In the genomic region with DNA sequence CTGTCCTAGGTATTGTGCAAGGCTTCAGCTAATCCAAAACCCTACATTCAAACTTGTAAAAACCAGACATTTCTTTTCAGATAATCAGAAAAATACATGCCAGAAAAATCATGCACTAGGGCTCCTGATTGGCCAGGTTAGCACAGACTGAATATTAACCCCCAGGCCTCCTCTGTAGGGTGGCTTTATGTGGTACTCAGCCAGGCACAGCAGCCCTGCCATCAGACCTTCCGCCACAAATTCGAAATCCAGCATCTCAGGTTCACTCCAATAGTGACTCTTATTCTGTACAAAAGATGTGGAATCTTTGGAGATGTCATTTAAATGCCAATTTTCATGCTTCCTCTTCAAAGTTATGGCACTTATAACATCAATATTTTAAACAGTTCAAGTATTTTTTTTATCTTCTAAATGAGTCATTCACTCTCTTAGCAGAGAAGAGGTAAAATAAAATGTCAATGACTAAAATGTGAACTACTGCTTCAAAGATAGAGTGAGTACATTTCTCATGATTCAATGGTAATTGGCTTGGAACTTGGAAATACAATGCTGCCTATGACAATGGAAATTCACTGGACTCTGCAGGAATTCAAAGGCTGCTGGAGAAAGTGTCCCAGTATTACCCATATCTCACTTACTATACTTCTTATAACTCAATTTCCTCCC, we compare ENCODE assay signal across 22 cellular contexts.
DNase-seq lines count a peak whose midpoint lies in the region; ATAC-seq, FAIRE-seq and TF ChIP-seq lines count a peak whose summit lies in the region.
"Had no signal": no experiment of that assay in that cellular context is flagged by ENCODE, and none has a peak within 500 bp of the region (broad histone marks: within the 10 kb centered on the region; RNA-seq: fewer than 3 reads in every experiment).

No MANE protein-coding gene starts in this region.

- ATAC-seq in HG02840 (IDR thresholded peaks at IDR 0.05; ENCODE audit: low FRiP score, unreplicated experiment) (no peak), GM18505 (IDR thresholded peaks at IDR 0.05; ENCODE audit: unreplicated experiment) (no peak)

- H3K27me3 Mint-ChIP-seq in HFFc6 (ENCODE audit: insufficient read depth) (no peaks in the 10 kb centered on the region; the same call in 1 of the 2 replicates), astrocyte (ENCODE audit: low read depth, unreplicated experiment) (no peaks in the 10 kb centered on the region), neural progenitor cell (ENCODE audit: insufficient read depth, low read depth) (no peaks in the 10 kb centered on the region), immature natural killer cell (ENCODE audit: low read depth in 3 of 3) (peaks cover 0 to 4% (median 0%) of the 10 kb centered on the region in 3 donors)
- H3K27me3 Mint-ChIP-seq: central memory CD8-positive, alpha-beta T cell; progenitor cell of endocrine pancreas had no signal

- peaks cover 7% of the 10 kb centered on the region; the same call in 1 of the 2 replicates for H3K36me3 Mint-ChIP-seq in HFFc6 (ENCODE audit: low read depth)
- H3K36me3 Mint-ChIP-seq in astrocyte (ENCODE audit: low read depth, unreplicated experiment): no peaks in the 10 kb centered on the region
- H3K36me3 Mint-ChIP-seq in neural progenitor cell: peaks cover 2% of the 10 kb centered on the region
- no peaks in the 10 kb centered on the region for H3K36me3 Mint-ChIP-seq in immature natural killer cell

- peak overlapping the region; percentile 7 for H3K27ac Mint-ChIP-seq in HFFc6
- peak overlapping the region; percentile 8 for H3K27ac Mint-ChIP-seq in astrocyte (ENCODE audit: unreplicated experiment)
- H3K27ac Mint-ChIP-seq in neural progenitor cell: no peak overlapping the region
- H3K27ac Mint-ChIP-seq in immature natural killer cell: no peak overlapping the region
- H3K27ac Mint-ChIP-seq: nephron progenitor cell, progenitor cell of endocrine pancreas had no signal

- FAIRE-seq in astrocyte (lab: Jason Lieb, UNC): peak; percentile 5
- FAIRE-seq: HTR-8/SVneo, keratinocyte had no signal

- H3K4me2 ChIP-seq in astrocyte (ENCODE audit: low read length): no peak overlapping the region
- peak overlapping the region; percentile 19 for H3K4me2 ChIP-seq in neural progenitor cell
- H3K4me2 ChIP-seq: BLaER1, hepatocyte, smooth muscle cell had no signal

- H3K4me1 ChIP-seq in astrocyte (ENCODE audit: insufficient read depth, low read length) (peaks cover 7% of the 10 kb centered on the region), neural progenitor cell (peaks cover 11% of the 10 kb centered on the region)
- H3K4me1 ChIP-seq: adrenal gland, BLaER1, testis had no signal

- DNase-seq in EH (ENCODE audit: low read depth) (peak; percentile 50), HFFc6 (peak; percentile 43), astrocyte (ENCODE audit: low read depth) (peak; percentile 70), neural progenitor cell (ENCODE audit: low spot score) (no peak), immature natural killer cell (no peak), NCI-H510A (lab: John Stamatoyannopoulos, UW) (no peak)
- DNase-seq: adrenal gland; effector CD8-positive, alpha-beta T cell; NCI-H1436; NCI-H774; nephron progenitor cell; stimulated activated CD8-positive, alpha-beta memory T cell treated with anti-CD3 and anti-CD28 coated beads, Interleukin-4, amount 100 ng/mL, for 48 hours; testis had no signal

- H3K36me3 ChIP-seq in astrocyte (ENCODE audit: insufficient read depth, low read length): no peaks in the 10 kb centered on the region
- no peaks in the 10 kb centered on the region for H3K36me3 ChIP-seq in neural progenitor cell
- H3K36me3 ChIP-seq: adrenal gland had no signal

- H3K27me3 ChIP-seq in astrocyte (ENCODE audit: insufficient read depth, low read length): no peaks in the 10 kb centered on the region
- H3K27me3 ChIP-seq in neural progenitor cell: no peaks in the 10 kb centered on the region
- H3K27me3 ChIP-seq: adrenal gland, BLaER1, hepatocyte, testis had no signal

- H3K4me1 Mint-ChIP-seq in HFFc6 (ENCODE audit: low read depth) (peaks cover 38% of the 10 kb centered on the region), astrocyte (ENCODE audit: low read depth, unreplicated experiment) (peaks cover 26% of the 10 kb centered on the region), neural progenitor cell (peaks cover 16% of the 10 kb centered on the region), immature natural killer cell (peaks cover 71 to 96% of the 10 kb centered on the region in 2 donors)
- H3K4me1 Mint-ChIP-seq: nephron progenitor cell had no signal

- H2AFZ ChIP-seq in astrocyte (ENCODE audit: low read depth, low read length): no peak overlapping the region
- no peak overlapping the region for H2AFZ ChIP-seq in neural progenitor cell (replicated peaks)
- H2AFZ ChIP-seq: hepatocyte had no signal

- peaks cover 10% of the 10 kb centered on the region for H3K79me2 ChIP-seq in astrocyte (ENCODE audit: insufficient read depth, low read length)
- H3K79me2 ChIP-seq in neural progenitor cell (ENCODE audit: low read depth): no peaks in the 10 kb centered on the region
- H3K79me2 ChIP-seq: hepatocyte had no signal

- H3K9me3 ChIP-seq in astrocyte (ENCODE audit: insufficient read depth, low read depth, low read length) (no peaks in the 10 kb centered on the region), neural progenitor cell (ENCODE audit: low read depth) (no peaks in the 10 kb centered on the region)
- H3K9me3 ChIP-seq: adrenal gland, BLaER1, testis had no signal

- H3K4me3 ChIP-seq in astrocyte (ENCODE audit: insufficient read depth, low read depth, low read length) (no peak overlapping the region), neural progenitor cell (no peak overlapping the region)
- H3K4me3 ChIP-seq: adrenal gland, BLaER1, hepatocyte, smooth muscle cell, testis had no signal

- H3F3A ChIP-seq in neural progenitor cell (ENCODE audit: low read depth): no peaks in the 10 kb centered on the region

- H3K4me3 Mint-ChIP-seq in HFFc6 (no peak overlapping the region), astrocyte (ENCODE audit: unreplicated experiment) (no peak overlapping the region), neural progenitor cell (no peak overlapping the region), immature natural killer cell (no peak overlapping the region)
- H3K4me3 Mint-ChIP-seq: central memory CD8-positive, alpha-beta T cell; nephron progenitor cell had no signal

- H3K27ac ChIP-seq in astrocyte (ENCODE audit: low read depth, low read length) (no peak overlapping the region), neural progenitor cell (no peak overlapping the region)
- H3K27ac ChIP-seq: adrenal gland, BLaER1, hepatocyte, testis had no signal

- H3K9me3 Mint-ChIP-seq in HFFc6 (no peaks in the 10 kb centered on the region), astrocyte (ENCODE audit: unreplicated experiment) (no peaks in the 10 kb centered on the region), neural progenitor cell (peaks cover 2% of the 10 kb centered on the region), immature natural killer cell (no peaks in the 10 kb centered on the region)
- H3K9me3 Mint-ChIP-seq: central memory CD8-positive, alpha-beta T cell; nephron progenitor cell had no signal

- TF ChIP-seq POLR2A in GM18505 (IDR thresholded peaks at IDR 0.05; ENCODE audit: borderline replicate concordance, extremely low read depth, insufficient read depth, insufficient read length): no peak

- H4K20me1 ChIP-seq in astrocyte (ENCODE audit: insufficient read depth, low read length): peaks cover 28% of the 10 kb centered on the region
- H4K20me1 ChIP-seq in neural progenitor cell (ENCODE audit: low read depth): no peaks in the 10 kb centered on the region
- H4K20me1 ChIP-seq: BLaER1 had no signal

- no peak for TF ChIP-seq CTCF in HFFc6 (IDR thresholded peaks at IDR 0.05)
- TF ChIP-seq CTCF in astrocyte (IDR thresholded peaks at IDR 0.05; ENCODE audit: insufficient read depth, low read depth, low read length): no peak
- no peak for TF ChIP-seq CTCF in neural progenitor cell (IDR thresholded peaks at IDR 0.05)

- H3K9ac ChIP-seq in astrocyte (ENCODE audit: low read length): no peak overlapping the region
- H3K9ac ChIP-seq in neural progenitor cell: no peak overlapping the region
- H3K9ac ChIP-seq: BLaER1 had no signal

Comparison
In these comparisons a context has a peak if more than half of its experiments do, and no peak if none do; other contexts are left out.
1. DNase-seq: peak in EH (single experiment), HFFc6 (single experiment) and astrocyte (single experiment); none in neural progenitor cell (single experiment), immature natural killer cell (0 of 3) and NCI-H510A (single experiment).
2. H3K27ac Mint-ChIP-seq: peak in HFFc6 (single experiment) and astrocyte (single experiment); none in neural progenitor cell (single experiment) and immature natural killer cell (0 of 6).